ENCODE assay signal across 27 cellular contexts in genomic region chr11:129709801-129710398, GRCh38.
"Had no signal": no experiment of that assay in that cellular context is flagged by ENCODE, and none has a peak within 500 bp of the region (broad histone marks: within the 10 kb centered on the region; RNA-seq: fewer than 3 reads in every experiment).

No MANE protein-coding gene starts in this region.

- H3K9me3 ChIP-seq: body of pancreas, ovary, sigmoid colon, thyroid gland, uterus had no signal

- H3K4me1 Mint-ChIP-seq: activated naive CD8-positive, alpha-beta T cell treated with anti-CD3 and anti-CD28 coated beads, Interleukin-2, amount 50 U/mL, for 24 hours; immature natural killer cell had no signal

- H3K4me1 ChIP-seq: body of pancreas, sigmoid colon, thyroid gland, uterus had no signal

- DNase-seq: activated CD4-positive, alpha-beta T cell treated with anti-CD3 and anti-CD28 coated beads for 1 hour; activated CD4-positive, alpha-beta T cell treated with anti-CD3 and anti-CD28 coated beads, Interleukin-2, amount 50 U/mL, for 1 hour; activated CD8-positive, alpha-beta T cell treated with anti-CD3 and anti-CD28 coated beads, Interleukin-2, amount 10 ng/mL, durations not matched to agents 7 days and 5 days; activated naive CD4-positive, alpha-beta T cell treated with anti-CD3 and anti-CD28 coated beads, Interleukin-2, amount 50 U/mL, for 16 hours; activated naive CD8-positive, alpha-beta T cell treated with anti-CD3 and anti-CD28 coated beads, Interleukin-2, amount 50 U/mL, for 24 hours; anterior cingulate cortex; effector CD8-positive, alpha-beta T cell; foreskin melanocyte; glutamatergic neuron; immature natural killer cell; left ventricle myocardium superior; mammary epithelial cell; midbrain; ovary; sigmoid colon; stimulated activated CD4-positive, alpha-beta T cell treated with anti-CD3 and anti-CD28 coated beads, Interleukin-2, amount 100 ng/mL, for 48 hours; stimulated activated CD8-positive, alpha-beta memory T cell treated with anti-CD3 and anti-CD28 coated beads, Interleukin-4, amount 100 ng/mL, for 48 hours; stimulated activated naive CD4-positive, alpha-beta T cell; T-helper 9 cell; thyroid gland; uterus had no signal

- H3K36me3 ChIP-seq: cardiac muscle cell, ovary, sigmoid colon, thyroid gland, uterus had no signal

- H3K4me2 ChIP-seq: hepatocyte had no signal

- H3K4me3 Mint-ChIP-seq: activated CD8-positive, alpha-beta T cell treated with anti-CD3 and anti-CD28 coated beads, Interleukin-2, amount 10 ng/mL, durations not matched to agents 7 days and 5 days; activated naive CD8-positive, alpha-beta T cell treated with anti-CD3 and anti-CD28 coated beads, Interleukin-2, amount 50 U/mL, for 24 hours; dendritic cell treated with granulocyte-macrophage colony-stimulating factor and Interleukin-4, amounts not matched to agents 40 ng/mL and 50 ng/mL, for 4 days; immature natural killer cell; natural killer cell treated with Interleukin-12 subunit alpha and Interleukin-12 subunit beta and Interleukin-15 and Interleukin-18, amount 100 ng/mL, for 72 hours had no signal

- H3K36me3 Mint-ChIP-seq: immature natural killer cell; natural killer cell treated with Interleukin-12 subunit alpha and Interleukin-12 subunit beta and Interleukin-15 and Interleukin-18, amount 100 ng/mL, for 72 hours had no signal

- H2AFZ ChIP-seq: hepatocyte had no signal

- H3K27me3 ChIP-seq: body of pancreas, cardiac muscle cell, hepatocyte, ovary, thyroid gland, uterus had no signal

- H3K79me2 ChIP-seq: hepatocyte had no signal

- H3K27ac Mint-ChIP-seq: activated CD8-positive, alpha-beta T cell treated with anti-CD3 and anti-CD28 coated beads, Interleukin-2, amount 10 ng/mL, durations not matched to agents 7 days and 5 days; activated naive CD8-positive, alpha-beta T cell treated with anti-CD3 and anti-CD28 coated beads, Interleukin-2, amount 50 U/mL, for 24 hours; dendritic cell treated with granulocyte-macrophage colony-stimulating factor and Interleukin-4, amounts not matched to agents 40 ng/mL and 50 ng/mL, for 4 days; immature natural killer cell; natural killer cell treated with Interleukin-12 subunit alpha and Interleukin-12 subunit beta and Interleukin-15 and Interleukin-18, amount 100 ng/mL, for 72 hours had no signal

- ATAC-seq: activated CD8-positive, alpha-beta T cell treated with anti-CD3 and anti-CD28 coated beads, Interleukin-2, amount 10 ng/mL, durations not matched to agents 7 days and 5 days; activated naive CD8-positive, alpha-beta T cell treated with anti-CD3 and anti-CD28 coated beads, Interleukin-2, amount 50 U/mL, for 24 hours; body of pancreas; esophagus mucosa; left ventricle myocardium superior; natural killer cell treated with Interleukin-12 subunit alpha and Interleukin-12 subunit beta and Interleukin-15 and Interleukin-18, amount 100 ng/mL, for 72 hours had no signal

- H3K9me3 Mint-ChIP-seq: activated naive CD8-positive, alpha-beta T cell treated with anti-CD3 and anti-CD28 coated beads, Interleukin-2, amount 50 U/mL, for 24 hours; dendritic cell treated with granulocyte-macrophage colony-stimulating factor and Interleukin-4, amounts not matched to agents 40 ng/mL and 50 ng/mL, for 4 days; immature natural killer cell had no signal

- H3K4me3 ChIP-seq: body of pancreas, cardiac muscle cell, hepatocyte, ovary, sigmoid colon, thyroid gland, uterus had no signal

- H3K27ac ChIP-seq: body of pancreas, cardiac muscle cell, hepatocyte, ovary, sigmoid colon, thyroid gland, uterus had no signal
